Comparison of ENCODE assay signal across 15 cellular contexts in the genomic region with DNA sequence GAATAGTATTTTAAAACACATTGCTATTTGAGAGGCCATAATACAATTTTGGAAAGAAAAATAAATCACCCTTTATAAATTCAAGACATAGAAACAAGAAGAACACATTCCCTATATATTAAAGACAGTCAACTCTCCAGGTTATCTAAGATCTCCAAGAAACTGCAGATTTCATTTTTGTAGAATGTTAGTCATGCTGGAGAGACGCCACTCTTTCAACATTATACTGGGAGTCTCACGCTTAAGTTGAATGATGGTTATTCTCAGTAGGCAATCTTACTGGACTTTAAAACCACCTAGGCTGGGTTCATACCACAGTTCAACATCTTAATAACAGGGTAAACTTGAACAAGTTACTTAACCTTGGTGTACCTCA. TPM values are rescaled to one million over a fixed set of nuclear protein-coding genes. Genes with fewer than 3 reads are reported as not detected.
DNase-seq lines count a peak whose midpoint lies in the region; ATAC-seq and TF ChIP-seq lines count a peak whose summit lies in the region.
"Had no signal": no experiment of that assay in that cellular context is flagged by ENCODE, and none has a peak within 500 bp of the region (broad histone marks: within the 10 kb centered on the region; RNA-seq: fewer than 3 reads in every experiment).

No MANE protein-coding gene starts in this region.

- H3K27ac ChIP-seq in 22Rv1 (peak overlapping the region; percentile 29; the same call in 1 of the 2 replicates), SJSA1 (peak overlapping the region; percentile 33), caudate nucleus (ENCODE audit: low read depth, low read length) (no peak overlapping the region)
- H3K27ac ChIP-seq: C4-2B had no signal

- no peaks in the 10 kb centered on the region for H3K9me3 ChIP-seq in SJSA1 (replicated peaks)
- H3K9me3 ChIP-seq: BE2C had no signal

- DNase-seq in EL (peak; percentile 15), SJSA1 (ENCODE audit: low read depth in 1 of 2, low spot score in 2 of 2) (peak in 1 of 2 experiments; percentile 64), fibroblast of the aortic adventitia (ENCODE audit: low read depth) (peak; percentile 24), NCI-H226 (no peak), NAMALWA (ENCODE audit: low spot score) (no peak), caudate nucleus (lab: John Stamatoyannopoulos, UW) (no peak)
- DNase-seq: CD8-positive, alpha-beta T cell; DND-41; GOT3; H9 had no signal

- TF ChIP-seq CTCF in 22Rv1 (IDR thresholded peaks at IDR 0.05) (no peak), fibroblast of the aortic adventitia (IDR thresholded peaks at IDR 0.05; ENCODE audit: insufficient read depth, low read length) (no peak)

- H3K4me1 ChIP-seq in SJSA1 (replicated peaks), result peaks cover 22% of the 10 kb centered on the region

- H3K27me3 ChIP-seq in SJSA1 (replicated peaks), result no peaks in the 10 kb centered on the region
- H3K27me3 ChIP-seq: BE2C had no signal

- no peaks in the 10 kb centered on the region for H3K36me3 ChIP-seq in SJSA1
- H3K36me3 ChIP-seq: BE2C had no signal

- ATAC-seq in GM18502 (IDR thresholded peaks at IDR 0.05; ENCODE audit: poor library complexity, unreplicated experiment), result no peak
- ATAC-seq: CD8-positive, alpha-beta T cell had no signal

- H3K4me3 ChIP-seq in SJSA1 (no peak overlapping the region), fibroblast of the aortic adventitia (ENCODE audit: low read depth, low read length) (no peak overlapping the region)

RNA-seq across cellular contexts. Expression of a gene that starts 3.6 kb away (rescaled TPM):
- 0.11 TPM in 1 of 2 replicates, not detected in the other for total RNA-seq in SJSA1 (2014; rRNA removed; shearing (Covaris generic))
- total RNA-seq in fibroblast of the aortic adventitia (ENCODE audit: low replicate concordance), result not detected in 2 replicates
- total RNA-seq: CD8-positive, alpha-beta T cell; H9; HT1080 had no signal

Comparison
In these comparisons a context has a peak if more than half of its experiments do, and no peak if none do; other contexts are left out.
1. DNase-seq: peak in EL (single experiment) and fibroblast of the aortic adventitia (single experiment); none in NCI-H226 (single experiment), NAMALWA (single experiment) and caudate nucleus (0 of 61).